Comparison of ENCODE assay signal across 8 cellular contexts in genomic region chr9:107422189-107422802, GRCh38.
DNase-seq lines count a peak whose midpoint lies in the region; ATAC-seq and TF ChIP-seq lines count a peak whose summit lies in the region.

No MANE protein-coding gene starts in this region.

- no peaks in the 10 kb centered on the region for H3K36me3 ChIP-seq in gastroesophageal sphincter
- H3K36me3 ChIP-seq in ovary: no peaks in the 10 kb centered on the region
- H3K36me3 ChIP-seq in effector memory CD4-positive, alpha-beta T cell (ENCODE audit: control insufficient read depth, insufficient read depth, low read length): no peaks in the 10 kb centered on the region

- no peak overlapping the region for H3K4me3 Mint-ChIP-seq in activated CD4-positive, alpha-beta memory T cell treated with anti-CD3 and anti-CD28 coated beads for 36 hours

- TF ChIP-seq POLR2A in gastroesophageal sphincter (IDR thresholded peaks at IDR 0.05): no peak
- no peak for TF ChIP-seq POLR2A in ovary (IDR thresholded peaks at IDR 0.05)

- H3K27me3 Mint-ChIP-seq in activated CD4-positive, alpha-beta memory T cell treated with anti-CD3 and anti-CD28 coated beads for 36 hours: peaks cover 5% of the 10 kb centered on the region

- no peaks in the 10 kb centered on the region for H3K36me3 Mint-ChIP-seq in activated CD4-positive, alpha-beta memory T cell treated with anti-CD3 and anti-CD28 coated beads for 36 hours

- peak in 3 of 4 experiments; percentile 41 to 70 (median 67) for TF ChIP-seq CTCF in gastroesophageal sphincter (IDR thresholded peaks at IDR 0.05)
- TF ChIP-seq CTCF in ovary (IDR thresholded peaks at IDR 0.05): no peak

- H3K27me3 ChIP-seq in gastroesophageal sphincter: no peaks in the 10 kb centered on the region
- H3K27me3 ChIP-seq in ovary: no peaks in the 10 kb centered on the region
- no peaks in the 10 kb centered on the region for H3K27me3 ChIP-seq in effector memory CD4-positive, alpha-beta T cell (replicated peaks; ENCODE audit: control insufficient read depth, insufficient read depth, low read length, poor library complexity, severe bottlenecking)

- intact Hi-C loops in activated CD4-positive, alpha-beta memory T cell treated with anti-CD3 and anti-CD28 coated beads for 36 hours (cut with micrococcal nuclease): no loop called here
- intact Hi-C loops in ovary (cut with DNase I): no loop called here

- DNase-seq in GM03348 (ENCODE audit: low spot score) (peak; percentile 79), NCI-H2081 treated with DMSO at 0.1 percent for 48 hours (lab: John Stamatoyannopoulos, UW) (peak; percentile 59), ovary (peak; percentile 25 to 72 (median 41)), cerebellum (ENCODE audit: low spot score) (no peak)
- DNase-seq in activated CD4-positive, alpha-beta memory T cell treated with anti-CD3 and anti-CD28 coated beads for 36 hours: peak; percentile 46
- no peak for DNase-seq in effector memory CD4-positive, alpha-beta T cell

- POLR2A ChIA-PET in activated CD4-positive, alpha-beta memory T cell treated with anti-CD3 and anti-CD28 coated beads for 36 hours (lab: Charles Lee): no interaction called here

- CTCF ChIA-PET in activated CD4-positive, alpha-beta memory T cell treated with anti-CD3 and anti-CD28 coated beads for 36 hours (lab: Charles Lee): no interaction called here

- no peak for TF ChIP-seq EP300 in gastroesophageal sphincter (IDR thresholded peaks at IDR 0.05)
- no peak for TF ChIP-seq EP300 in ovary (IDR thresholded peaks at IDR 0.05)

- H3K9me3 Mint-ChIP-seq in activated CD4-positive, alpha-beta memory T cell treated with anti-CD3 and anti-CD28 coated beads for 36 hours: no peaks in the 10 kb centered on the region

- H3K27ac ChIP-seq in gastroesophageal sphincter (no peak overlapping the region), ovary (no peak overlapping the region)
- no peak overlapping the region for H3K27ac ChIP-seq in effector memory CD4-positive, alpha-beta T cell (ENCODE audit: insufficient read depth, low read length, poor library complexity, severe bottlenecking)

- H3K9me3 ChIP-seq in gastroesophageal sphincter: no peaks in the 10 kb centered on the region
- no peaks in the 10 kb centered on the region for H3K9me3 ChIP-seq in ovary
- no peaks in the 10 kb centered on the region for H3K9me3 ChIP-seq in effector memory CD4-positive, alpha-beta T cell (ENCODE audit: control insufficient read depth, low read length)

- H3K4me3 ChIP-seq in gastroesophageal sphincter (no peak overlapping the region), ovary (no peak overlapping the region)
- H3K4me3 ChIP-seq in effector memory CD4-positive, alpha-beta T cell (ENCODE audit: insufficient read depth, low read depth, low read length, poor library complexity, severe bottlenecking): no peak overlapping the region

- H3K4me1 Mint-ChIP-seq in activated CD4-positive, alpha-beta memory T cell treated with anti-CD3 and anti-CD28 coated beads for 36 hours (ENCODE audit: low read depth): peaks cover 5% of the 10 kb centered on the region

- 11 to 80% methylated on average over 2 to 3 of the region's 7 CpGs for WGBS in gastroesophageal sphincter (ENCODE audit: low coverage in 1 of 2), 2 donors
- WGBS in ovary, 3 donors: 24 to 31% (median 24%) methylated on average over 7 of the region's 7 CpGs

- ATAC-seq in HG02610 (IDR thresholded peaks at IDR 0.05; ENCODE audit: unreplicated experiment) (peak; percentile 45), gastroesophageal sphincter (peak; percentile 49)

- H3K4me1 ChIP-seq in gastroesophageal sphincter (peaks cover 0 to 33% (median 5%) of the 10 kb centered on the region in 3 donors), ovary (ENCODE audit: insufficient read depth) (no peaks in the 10 kb centered on the region)
- peaks cover 4% of the 10 kb centered on the region for H3K4me1 ChIP-seq in effector memory CD4-positive, alpha-beta T cell (ENCODE audit: control insufficient read depth, insufficient read depth, low read length, poor library complexity, severe bottlenecking)

- H3K27ac Mint-ChIP-seq in activated CD4-positive, alpha-beta memory T cell treated with anti-CD3 and anti-CD28 coated beads for 36 hours: no peak overlapping the region

Comparison
In these comparisons a context has a peak if more than half of its experiments do, and no peak if none do; other contexts are left out.
1. DNase-seq: peak in GM03348 (single experiment), NCI-H2081 treated with DMSO at 0.1 percent for 48 hours (single experiment), activated CD4-positive, alpha-beta memory T cell treated with anti-CD3 and anti-CD28 coated beads for 36 hours (single experiment) and ovary (5 of 5); none in cerebellum (single experiment) and effector memory CD4-positive, alpha-beta T cell (0 of 3).
2. CTCF ChIP-seq: peak in gastroesophageal sphincter (3 of 4); none in ovary (0 of 3).